In genomic region chr14:32252030-32252670, GRCh38 we compare ENCODE assay signal across 9 cellular contexts. TPM values are rescaled to one million over a fixed set of nuclear protein-coding genes. Genes with fewer than 3 reads are reported as not detected.
DNase-seq lines count a peak whose midpoint lies in the region; ATAC-seq and TF ChIP-seq lines count a peak whose summit lies in the region.
"Had no signal": no experiment of that assay in that cellular context is flagged by ENCODE, and none has a peak within 500 bp of the region (broad histone marks: within the 10 kb centered on the region; RNA-seq: fewer than 3 reads in every experiment).

No MANE protein-coding gene starts in this region.

- TF ChIP-seq POLR2A in right lobe of liver (IDR thresholded peaks at IDR 0.05) = no peak

- DNase-seq in C1 segment of cervical spinal cord (lab: John Stamatoyannopoulos, UW) (peak in 11 of 14 donors; percentile 13 to 58 (median 42)), NCI-H2196 treated with DMSO at 0.1 percent for 48 hours (lab: John Stamatoyannopoulos, UW; ENCODE audit: unreplicated experiment) (peak; percentile 54), dermis blood vessel endothelial cell (peak; percentile 79), right lobe of liver (peak in 1 of 3 donors; percentile 52)
- peak; percentile 2 for DNase-seq in stimulated activated CD8-positive, alpha-beta memory T cell treated with anti-CD3 and anti-CD28 coated beads, Interleukin-4, amount 100 ng/mL, for 24 hours (ENCODE audit: low read depth)

- no peaks in the 10 kb centered on the region for H3K36me3 ChIP-seq in right lobe of liver

- H3K4me3 ChIP-seq in WI38 (ENCODE audit: low read depth, low read length) (no peak overlapping the region), right lobe of liver (no peak overlapping the region)

- intact Hi-C loops in right lobe of liver (cut with DNase I) = loop anchor here (5.0 to 10.0 kb wide), 2 partner anchors 213 to 740 kb away; no protein-coding TSS in a partner anchor

- H3K9me3 ChIP-seq in right lobe of liver = no peaks in the 10 kb centered on the region

- H3K27me3 ChIP-seq in right lobe of liver = no peaks in the 10 kb centered on the region

- no peak overlapping the region for H3K27ac ChIP-seq in right lobe of liver

- WGBS in right lobe of liver (ENCODE audit: insufficient coverage, low coverage, low lambda C conversion rate, missing lambda C conversion rate) = 57% methylated on average over 3 of the region's 3 CpGs

- ATAC-seq in GM18909 (IDR thresholded peaks at IDR 0.05; ENCODE audit: poor library complexity, unreplicated experiment) = peak; percentile 86
- peak; percentile 80 for ATAC-seq in HG03280 (IDR thresholded peaks at IDR 0.05; ENCODE audit: unreplicated experiment)
- ATAC-seq in right lobe of liver = peak; percentile 90 to 94 (median 92)

- TF ChIP-seq CTCF in WI38 (IDR thresholded peaks at IDR 0.05; ENCODE audit: low read depth, low read length) (peak; percentile 85), right lobe of liver (IDR thresholded peaks at IDR 0.05) (peak; percentile 80 to 88 (median 83))

- peaks cover 0 to 6% (median 0%) of the 10 kb centered on the region in 4 donors for H3K4me1 ChIP-seq in right lobe of liver

RNA-seq across cellular contexts. Expression of gene RNU6-8, which starts 49.1 kb away (rescaled TPM):
- not detected in 2 replicates for total RNA-seq in dermis blood vessel endothelial cell
- total RNA-seq in right lobe of liver = not detected
- total RNA-seq: T-helper 1 cell treated with Interleukin-12 subunit alpha and Interleukin-12 subunit beta and Interleukin-4 antibody, amounts not matched to agents 30 ng/mL and 1 ng/mL, for 36 hours had no signal

RNA-seq across cellular contexts. Expression of gene RNU6-7, which starts 50.3 kb away (rescaled TPM):
- not detected in 2 replicates for total RNA-seq in dermis blood vessel endothelial cell
- total RNA-seq in right lobe of liver = not detected
- total RNA-seq: T-helper 1 cell treated with Interleukin-12 subunit alpha and Interleukin-12 subunit beta and Interleukin-4 antibody, amounts not matched to agents 30 ng/mL and 1 ng/mL, for 36 hours had no signal
